33 cellular contexts compared by ENCODE assay signal in the genomic region with DNA sequence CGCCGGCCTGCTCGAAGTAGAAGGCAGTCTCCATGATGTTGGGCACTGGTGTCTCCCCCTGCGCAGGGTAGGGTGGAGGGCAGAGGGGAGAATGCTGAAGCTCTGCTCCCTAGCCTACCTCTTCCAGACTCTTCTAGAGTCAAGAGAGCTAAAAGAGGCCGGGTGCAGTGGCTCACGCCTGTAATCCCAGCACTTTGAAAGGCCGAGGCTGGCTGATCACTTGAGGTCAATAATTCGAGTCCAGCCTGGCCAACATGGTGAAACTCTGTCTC. TPM values are rescaled to one million over a fixed set of nuclear protein-coding genes. Genes with fewer than 3 reads are reported as not detected.
"Had no signal": no experiment of that assay in that cellular context is flagged by ENCODE, and none has a peak within 500 bp of the region (broad histone marks: within the 10 kb centered on the region; RNA-seq: fewer than 3 reads in every experiment).

No MANE protein-coding gene starts in this region.

- H3K27ac ChIP-seq: ovary, parathyroid adenoma, psoas muscle, right lobe of liver, sigmoid colon, stomach, thoracic aorta, tibial artery, transverse colon, upper lobe of right lung, uterus had no signal

- ATAC-seq: naive thymus-derived CD8-positive, alpha-beta T cell; natural killer cell treated with Interleukin-12 subunit alpha and Interleukin-12 subunit beta and Interleukin-15 and Interleukin-18, amount 100 ng/mL, for 72 hours; psoas muscle; right cardiac atrium; stimulated activated effector memory CD8-positive, alpha-beta T cell treated with anti-CD3 and anti-CD28 coated beads, Interleukin-12 subunit alpha, Interleukin-12 subunit beta, amount 100 ng/mL, for 72 hours; stimulated activated naive B cell treated with anti-CD40 and anti-IgM and Interleukin-4, amounts not matched to agents 10 μg/mL and 1 μg/mL and 100 μg/mL, for 72 hours; upper lobe of right lung had no signal

- DNase-seq: naive thymus-derived CD8-positive, alpha-beta T cell; nephron progenitor cell; occipital lobe; ovary; posterior cingulate gyrus; psoas muscle; right cardiac atrium; right lobe of liver; sigmoid colon; small intestine; stimulated activated CD4-positive, alpha-beta T cell treated with anti-CD3 and anti-CD28 coated beads, Interleukin-15, amount 100 ng/mL, for 24 hours; stimulated activated CD4-positive, alpha-beta T cell treated with anti-CD3 and anti-CD28 coated beads, Interleukin-2, amount 100 ng/mL, for 24 hours; stimulated activated CD4-positive, alpha-beta T cell treated with anti-CD3 and anti-CD28 coated beads, Interleukin-2, amount 100 ng/mL, for 48 hours; stimulated activated CD4-positive, alpha-beta T cell treated with anti-CD3 and anti-CD28 coated beads, Interleukin-4, amount 100 ng/mL, for 24 hours; stimulated activated naive B cell treated with anti-CD40 and anti-IgM and Interleukin-4, amounts not matched to agents 10 μg/mL and 1 μg/mL and 100 μg/mL, for 72 hours; stimulated activated naive CD4-positive, alpha-beta T cell treated with Interleukin-2 at 50 U/mL for 16 hours; stomach; tibial artery; transverse colon; upper lobe of right lung; uterus had no signal

- H3K27ac Mint-ChIP-seq: natural killer cell treated with Interleukin-12 subunit alpha and Interleukin-12 subunit beta and Interleukin-15 and Interleukin-18, amount 100 ng/mL, for 72 hours; nephron progenitor cell; progenitor cell of endocrine pancreas; stimulated activated effector memory CD8-positive, alpha-beta T cell treated with anti-CD3 and anti-CD28 coated beads, Interleukin-12 subunit alpha, Interleukin-12 subunit beta, amount 100 ng/mL, for 72 hours; stimulated activated naive B cell treated with anti-CD40 and anti-IgM and Interleukin-4, amounts not matched to agents 10 μg/mL and 1 μg/mL and 100 μg/mL, for 72 hours; stimulated activated naive CD8-positive, alpha-beta T cell treated with anti-CD3 and anti-CD28 coated beads, Interleukin-15, Interleukin-2, amounts not matched to agents 100 ng/mL and 50 ng/mL, for 24 hours; type B pancreatic cell had no signal

- H3K9me3 Mint-ChIP-seq: natural killer cell treated with Interleukin-12 subunit alpha and Interleukin-12 subunit beta and Interleukin-15 and Interleukin-18, amount 100 ng/mL, for 72 hours; nephron progenitor cell; neural crest cell; stimulated activated effector memory CD8-positive, alpha-beta T cell treated with anti-CD3 and anti-CD28 coated beads, Interleukin-12 subunit alpha, Interleukin-12 subunit beta, amount 100 ng/mL, for 72 hours; stimulated activated naive B cell treated with anti-CD40 and anti-IgM and Interleukin-4, amounts not matched to agents 10 μg/mL and 1 μg/mL and 100 μg/mL, for 72 hours; stimulated activated naive CD8-positive, alpha-beta T cell treated with anti-CD3 and anti-CD28 coated beads, Interleukin-15, Interleukin-2, amounts not matched to agents 100 ng/mL and 50 ng/mL, for 24 hours; type B pancreatic cell had no signal

- H3K9me3 ChIP-seq: ovary, psoas muscle, right lobe of liver, sigmoid colon, stomach, thoracic aorta, tibial artery, transverse colon, upper lobe of right lung, uterus had no signal

- H3K4me3 Mint-ChIP-seq: naive thymus-derived CD8-positive, alpha-beta T cell; natural killer cell treated with Interleukin-12 subunit alpha and Interleukin-12 subunit beta and Interleukin-15 and Interleukin-18, amount 100 ng/mL, for 72 hours; nephron progenitor cell; neural crest cell; stimulated activated effector memory CD8-positive, alpha-beta T cell treated with anti-CD3 and anti-CD28 coated beads, Interleukin-12 subunit alpha, Interleukin-12 subunit beta, amount 100 ng/mL, for 72 hours; stimulated activated naive B cell treated with anti-CD40 and anti-IgM and Interleukin-4, amounts not matched to agents 10 μg/mL and 1 μg/mL and 100 μg/mL, for 72 hours; stimulated activated naive CD8-positive, alpha-beta T cell treated with anti-CD3 and anti-CD28 coated beads, Interleukin-15, Interleukin-2, amounts not matched to agents 100 ng/mL and 50 ng/mL, for 24 hours; type B pancreatic cell had no signal

- H3K27me3 ChIP-seq: ovary, right lobe of liver, sigmoid colon, tibial artery, upper lobe of right lung, uterus had no signal

- FAIRE-seq: small intestine had no signal

- H3K9ac ChIP-seq: parathyroid adenoma had no signal

- H3K4me1 ChIP-seq: parathyroid adenoma, right lobe of liver, uterus had no signal

- H3K36me3 Mint-ChIP-seq: naive thymus-derived CD8-positive, alpha-beta T cell; natural killer cell treated with Interleukin-12 subunit alpha and Interleukin-12 subunit beta and Interleukin-15 and Interleukin-18, amount 100 ng/mL, for 72 hours; stimulated activated effector memory CD8-positive, alpha-beta T cell treated with anti-CD3 and anti-CD28 coated beads, Interleukin-12 subunit alpha, Interleukin-12 subunit beta, amount 100 ng/mL, for 72 hours; stimulated activated naive B cell treated with anti-CD40 and anti-IgM and Interleukin-4, amounts not matched to agents 10 μg/mL and 1 μg/mL and 100 μg/mL, for 72 hours; type B pancreatic cell had no signal

- H3K36me3 ChIP-seq: ovary, right lobe of liver, sigmoid colon, stomach, thoracic aorta, tibial artery, transverse colon, upper lobe of right lung, uterus had no signal

- H3K79me2 ChIP-seq: parathyroid adenoma had no signal

- H3K27me3 Mint-ChIP-seq: type B pancreatic cell had no signal

- H2AFZ ChIP-seq: parathyroid adenoma had no signal

- H3K4me3 ChIP-seq: ovary, psoas muscle, right lobe of liver, sigmoid colon, stomach, thoracic aorta, tibial artery, transverse colon, upper lobe of right lung, uterus had no signal

RNA-seq across cellular contexts. Expression of a gene that starts 10.2 kb away (rescaled TPM):
- total RNA-seq: right lobe of liver, sigmoid colon, skeletal muscle tissue, subcutaneous adipose tissue, temporal lobe, thoracic aorta, urinary bladder had no signal
- polyA plus RNA-seq: naive thymus-derived CD8-positive, alpha-beta T cell; ovary; right cardiac atrium; stomach; urinary bladder had no signal
